In the genomic region with DNA sequence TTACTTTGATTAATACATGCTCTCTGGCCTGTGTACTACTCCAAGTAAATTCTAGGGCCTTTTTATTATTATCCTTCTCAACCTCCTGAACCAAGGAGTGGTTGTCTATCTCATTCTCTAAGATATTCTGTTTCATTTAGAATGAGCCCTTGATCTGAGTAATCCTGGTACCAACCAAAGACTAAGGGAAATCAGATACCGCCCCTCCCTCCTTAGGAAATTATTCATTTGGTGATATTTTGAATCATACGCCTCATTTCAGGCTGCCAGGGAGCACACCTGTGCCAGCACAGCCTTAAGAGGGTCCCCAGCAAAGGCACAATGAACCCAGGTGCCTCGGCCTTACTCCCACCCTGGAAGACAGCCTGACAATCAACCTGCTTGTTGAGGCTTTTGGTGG, we compare ENCODE assay signal across 24 cellular contexts.
"Had no signal": no experiment of that assay in that cellular context is flagged by ENCODE, and none has a peak within 500 bp of the region (broad histone marks: within the 10 kb centered on the region; RNA-seq: fewer than 3 reads in every experiment).

No MANE protein-coding gene starts in this region.

- H3K4me3 Mint-ChIP-seq: IgD-negative memory B cell had no signal

- H3K9me3 ChIP-seq: SK-N-SH had no signal

- H3K4me3 ChIP-seq: K562 had no signal

- H3K27me3 Mint-ChIP-seq: IgD-negative memory B cell had no signal

- H3K36me3 Mint-ChIP-seq: IgD-negative memory B cell had no signal

- ATAC-seq: K562, Panc1, PC-3 had no signal

- H3K27ac ChIP-seq: HL-60, KMS-11, RWPE1 had no signal

- FAIRE-seq: HTR-8/SVneo, K562 had no signal

- H3K4me1 Mint-ChIP-seq: IgD-negative memory B cell had no signal

- DNase-seq: Kasumi-1, MM.1S, NCI-H1092 treated with DMSO at 0.1 percent for 48 hours, NCI-H1436, NCI-H187, NCI-H2029, NCI-H2081 treated with DMSO at 0.1 percent for 48 hours, NCI-H2171, NCI-H226, NCI-H446, NCI-H510A, NCI-H524 treated with DMSO at 0.1 percent for 48 hours, NCI-H69, NCI-H774, PC-3, SHP77, SK-N-SH had no signal
